Comparison of ENCODE assay signal across 14 cellular contexts in the genomic region with DNA sequence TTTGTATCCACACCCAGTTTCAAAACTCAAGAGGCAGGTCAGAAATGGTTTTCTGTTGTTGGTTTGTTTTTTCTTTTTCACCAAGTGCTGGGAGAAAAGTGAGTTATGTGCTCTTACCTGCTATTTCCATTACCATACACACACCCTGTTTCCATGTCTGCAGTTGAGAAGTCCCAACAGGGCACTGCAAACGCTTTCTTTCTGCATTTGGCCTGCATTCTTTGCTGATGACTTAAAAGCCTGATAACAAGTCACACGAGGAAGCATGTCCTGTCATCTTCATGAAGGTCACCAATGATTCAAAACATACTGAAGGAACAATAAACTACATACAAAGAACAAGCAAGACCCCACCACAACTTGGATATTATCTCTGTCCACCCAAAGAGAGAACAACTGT. TPM values are rescaled to one million over a fixed set of nuclear protein-coding genes. Genes with fewer than 3 reads are reported as not detected.
A peak's percentile ranks its signal among the peaks of the same experiment; 100 is the strongest.
DNase-seq lines count a peak whose midpoint lies in the region; FAIRE-seq and TF ChIP-seq lines count a peak whose summit lies in the region.
"Had no signal": no experiment of that assay in that cellular context is flagged by ENCODE, and none has a peak within 500 bp of the region (broad histone marks: within the 10 kb centered on the region; RNA-seq: fewer than 3 reads in every experiment).

No MANE protein-coding gene starts in this region.

- no peak for TF ChIP-seq POLR2A in spleen (IDR thresholded peaks at IDR 0.05)

- TF ChIP-seq CTCF in astrocyte (IDR thresholded peaks at IDR 0.05; ENCODE audit: insufficient read depth, low read depth, low read length) (no peak), spleen (IDR thresholded peaks at IDR 0.05 in 8 of 11, conservative IDR thresholded peaks at IDR 0.05 in 3 of 11) (no peak)

- FAIRE-seq in astrocyte (lab: Jason Lieb, UNC), result peak; percentile 81

- H2AFZ ChIP-seq in astrocyte (ENCODE audit: low read depth, low read length), result no peak overlapping the region

- no peaks in the 10 kb centered on the region for H3K27me3 ChIP-seq in astrocyte (ENCODE audit: insufficient read depth, low read length)
- no peaks in the 10 kb centered on the region for H3K27me3 ChIP-seq in MG63
- H3K27me3 ChIP-seq in spleen (replicated peaks in 1 of 7), result no peaks in the 10 kb centered on the region
- H3K27me3 ChIP-seq in H7 (ENCODE audit: control insufficient read depth, insufficient read depth, low read length), result no peaks in the 10 kb centered on the region

- no peak overlapping the region for H3K4me3 Mint-ChIP-seq in astrocyte (ENCODE audit: unreplicated experiment)
- H3K4me3 Mint-ChIP-seq: CD14-positive monocyte had no signal

- H3K4me2 ChIP-seq in astrocyte (ENCODE audit: low read length), result peak overlapping the region; percentile 54

- peaks cover 27% of the 10 kb centered on the region for H3K4me1 ChIP-seq in astrocyte (ENCODE audit: insufficient read depth, low read length)
- peaks cover 3 to 40% (median 7%) of the 10 kb centered on the region in 6 donors for H3K4me1 ChIP-seq in spleen

- no peaks in the 10 kb centered on the region for H3K79me2 ChIP-seq in astrocyte (ENCODE audit: insufficient read depth, low read length)

- DNase-seq in LHCN-M2 (ENCODE audit: low read depth) (peak; percentile 13), astrocyte (ENCODE audit: low read depth) (peak; percentile 62), iris pigment epithelial cell (ENCODE audit: low read depth) (peak; percentile 65), MG63 (no peak), spleen (no peak), H7 (no peak)
- DNase-seq: activated CD4-positive, alpha-beta T cell treated with anti-CD3 and anti-CD28 coated beads for 1 hour; activated T-cell treated with anti-CD3 and anti-CD28 coated beads for 4 hours; cortex of kidney; NCI-H510A; OCI-M1; psoas muscle had no signal

- H3K27ac ChIP-seq in astrocyte (ENCODE audit: low read depth, low read length) (peak overlapping the region; percentile 43), skin epidermis (peak overlapping the region in 12 of 21 experiments; percentile 6 to 86 (median 54)), spleen (no peak overlapping the region)
- H3K27ac ChIP-seq: psoas muscle had no signal

- H3K9me3 ChIP-seq in astrocyte (ENCODE audit: insufficient read depth, low read depth, low read length) (no peaks in the 10 kb centered on the region), MG63 (no peaks in the 10 kb centered on the region), spleen (no peaks in the 10 kb centered on the region)
- H3K9me3 ChIP-seq: psoas muscle had no signal

- H3K36me3 ChIP-seq in astrocyte (ENCODE audit: insufficient read depth, low read length), result no peaks in the 10 kb centered on the region
- H3K36me3 ChIP-seq in MG63, result no peaks in the 10 kb centered on the region
- H3K36me3 ChIP-seq in spleen, result no peaks in the 10 kb centered on the region
- no peaks in the 10 kb centered on the region for H3K36me3 ChIP-seq in H7 (replicated peaks; ENCODE audit: control insufficient read depth, insufficient read depth, low read length)

- H3K27ac Mint-ChIP-seq in astrocyte (ENCODE audit: unreplicated experiment), result peak overlapping the region; percentile 71

- no peaks in the 10 kb centered on the region for H3K9me3 Mint-ChIP-seq in astrocyte (ENCODE audit: unreplicated experiment)

- H3K27me3 Mint-ChIP-seq in astrocyte (ENCODE audit: low read depth, unreplicated experiment), result no peaks in the 10 kb centered on the region

- H3K36me3 Mint-ChIP-seq in astrocyte (ENCODE audit: low read depth, unreplicated experiment), result peaks cover 2% of the 10 kb centered on the region

- intact Hi-C loops in spleen (cut with DNase I; ENCODE audit: low total_unique reads), result no loop called here

- H3K9ac ChIP-seq in astrocyte (ENCODE audit: low read length), result peak overlapping the region; percentile 21

- 34 to 78% (median 64%) methylated on average over 2 of the region's 2 CpGs for WGBS in spleen, 5 donors

- H3K4me1 Mint-ChIP-seq in astrocyte (ENCODE audit: low read depth, unreplicated experiment), result peaks cover 48% of the 10 kb centered on the region

- no peaks in the 10 kb centered on the region for H4K20me1 ChIP-seq in astrocyte (ENCODE audit: insufficient read depth, low read length)

- H3K4me3 ChIP-seq in astrocyte (ENCODE audit: insufficient read depth, low read depth, low read length) (no peak overlapping the region), skin epidermis (no peak overlapping the region), MG63 (no peak overlapping the region), spleen (no peak overlapping the region), H7 (ENCODE audit: insufficient read depth, low read depth, low read length) (no peak overlapping the region)
- H3K4me3 ChIP-seq: psoas muscle had no signal

RNA-seq across cellular contexts. Expression of gene KCNE1, which starts 24.8 kb away (rescaled TPM):
- total RNA-seq in LHCN-M2 (2014; rRNA removed) (not detected in 2 replicates), astrocyte (0.43 and 0.73 TPM in 2 replicates), spleen (10 to 100 TPM in 5 of 7 donors, 1 to 10 TPM in 2; 4.5 to 50.2 (median 12.1) TPM)
- 0.11 TPM for polyA plus RNA-seq in LHCN-M2 (2012)
- total RNA-seq in MG63 (2014; rRNA removed; shearing (Covaris generic); ENCODE audit: low replicate concordance), result not detected in 2 replicates
- polyA plus RNA-seq in spleen, result 1 to 10 TPM in 1 of 3 donors, under 1 TPM in 2; 0.30 to 1.8 (median 0.37) TPM
- 0.10 TPM in 1 of 2 replicates, not detected in the other for total RNA-seq in H7 (2014; rRNA removed; shearing (Covaris generic))

Comparison
In these comparisons a context has a peak if more than half of its experiments do, and no peak if none do; other contexts are left out.
1. DNase-seq: peak in LHCN-M2 (single experiment), astrocyte (single experiment) and iris pigment epithelial cell (single experiment); none in MG63 (single experiment), spleen (single experiment) and H7 (single experiment).
2. H3K27ac ChIP-seq: peak in astrocyte (single experiment) and skin epidermis (12 of 21); none in spleen (0 of 8).